Comparison of ENCODE assay signal across 1 cellular context in genomic region chr10:120850911-120851865, GRCh38.
TF ChIP-seq lines count a peak whose summit lies in the region.

WDR11 (plus strand) TSS chr10:120851362; CDS start chr10:120851421, 59 bp downstream.

TF ChIP-seq in HepG2, 621 proteins besides CTCF, POLR2A, EP300 and RAD21 (continued from another document and continues in another):
- TF ChIP-seq CHCHD3 (CRISPR knock-in tag; IDR thresholded peaks at IDR 0.05): 0 out of 2 replicates have a peak, but pooled peaks have one; percentile 86
- no peak for TF ChIP-seq KLF15 (CRISPR knock-in tag; IDR thresholded peaks at IDR 0.05; ENCODE audit: borderline replicate concordance)
- TF ChIP-seq HES4 (CRISPR knock-in tag; IDR thresholded peaks at IDR 0.05; ENCODE audit: borderline replicate concordance): no peak
- peak; percentile 82; the same call in 1 of the 2 replicates for TF ChIP-seq FIP1L1 (IDR thresholded peaks at IDR 0.05; ENCODE audit: borderline replicate concordance, insufficient read depth, low read depth, low read length)
- TF ChIP-seq ISX (CRISPR knock-in tag; conservative IDR thresholded peaks at IDR 0.05): no peak
- TF ChIP-seq, protein P1, sequence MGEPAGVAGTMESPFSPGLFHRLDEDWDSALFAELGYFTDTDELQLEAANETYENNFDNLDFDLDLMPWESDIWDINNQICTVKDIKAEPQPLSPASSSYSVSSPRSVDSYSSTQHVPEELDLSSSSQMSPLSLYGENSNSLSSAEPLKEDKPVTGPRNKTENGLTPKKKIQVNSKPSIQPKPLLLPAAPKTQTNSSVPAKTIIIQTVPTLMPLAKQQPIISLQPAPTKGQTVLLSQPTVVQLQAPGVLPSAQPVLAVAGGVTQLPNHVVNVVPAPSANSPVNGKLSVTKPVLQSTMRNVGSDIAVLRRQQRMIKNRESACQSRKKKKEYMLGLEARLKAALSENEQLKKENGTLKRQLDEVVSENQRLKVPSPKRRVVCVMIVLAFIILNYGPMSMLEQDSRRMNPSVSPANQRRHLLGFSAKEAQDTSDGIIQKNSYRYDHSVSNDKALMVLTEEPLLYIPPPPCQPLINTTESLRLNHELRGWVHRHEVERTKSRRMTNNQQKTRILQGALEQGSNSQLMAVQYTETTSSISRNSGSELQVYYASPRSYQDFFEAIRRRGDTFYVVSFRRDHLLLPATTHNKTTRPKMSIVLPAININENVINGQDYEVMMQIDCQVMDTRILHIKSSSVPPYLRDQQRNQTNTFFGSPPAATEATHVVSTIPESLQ (CRISPR knock-in tag; conservative IDR thresholded peaks at IDR 0.05): 0 out of 2 replicates have a peak, but pooled peaks have one; percentile 77
- peak; percentile 93 for TF ChIP-seq MED8 (CRISPR knock-in tag; IDR thresholded peaks at IDR 0.05; ENCODE audit: insufficient replicate concordance)
- no peak for TF ChIP-seq REXO4 (CRISPR knock-in tag; IDR thresholded peaks at IDR 0.05; ENCODE audit: borderline replicate concordance)
- peak; percentile 97 for TF ChIP-seq TARDBP (CRISPR knock-in tag; IDR thresholded peaks at IDR 0.05)
- TF ChIP-seq ZNF333 (CRISPR knock-in tag; IDR thresholded peaks at IDR 0.05; ENCODE audit: borderline replicate concordance): peak; percentile 69; the same call in 1 of the 2 replicates
- peak; percentile 94 for TF ChIP-seq ATF7-NPFF (CRISPR knock-in tag; IDR thresholded peaks at IDR 0.05; ENCODE audit: low read depth)
- no peak for TF ChIP-seq NAIF1 (CRISPR knock-in tag; IDR thresholded peaks at IDR 0.05; ENCODE audit: borderline replicate concordance)
- no peak for TF ChIP-seq IRX3 (CRISPR knock-in tag; IDR thresholded peaks at IDR 0.05; ENCODE audit: borderline replicate concordance, low read depth)
- peak; percentile 86; the same call in 1 of the 2 replicates for TF ChIP-seq CBX2 (IDR thresholded peaks at IDR 0.05; ENCODE audit: low read depth, low read length)
- peak; percentile 52; the same call in 1 of the 2 replicates for TF ChIP-seq CBX2 (CRISPR knock-in tag; IDR thresholded peaks at IDR 0.05; ENCODE audit: low read depth)
- peak; percentile 93 for TF ChIP-seq POLR2G (IDR thresholded peaks at IDR 0.05; ENCODE audit: low read depth, low read length)
- TF ChIP-seq IKZF1 (IDR thresholded peaks at IDR 0.05): no peak
- no peak for TF ChIP-seq ZNF577 (CRISPR knock-in tag; IDR thresholded peaks at IDR 0.05; ENCODE audit: borderline replicate concordance, low read depth)
- TF ChIP-seq ZMYM4 (CRISPR knock-in tag; IDR thresholded peaks at IDR 0.05): peak; percentile 99
- TF ChIP-seq, protein P2, sequence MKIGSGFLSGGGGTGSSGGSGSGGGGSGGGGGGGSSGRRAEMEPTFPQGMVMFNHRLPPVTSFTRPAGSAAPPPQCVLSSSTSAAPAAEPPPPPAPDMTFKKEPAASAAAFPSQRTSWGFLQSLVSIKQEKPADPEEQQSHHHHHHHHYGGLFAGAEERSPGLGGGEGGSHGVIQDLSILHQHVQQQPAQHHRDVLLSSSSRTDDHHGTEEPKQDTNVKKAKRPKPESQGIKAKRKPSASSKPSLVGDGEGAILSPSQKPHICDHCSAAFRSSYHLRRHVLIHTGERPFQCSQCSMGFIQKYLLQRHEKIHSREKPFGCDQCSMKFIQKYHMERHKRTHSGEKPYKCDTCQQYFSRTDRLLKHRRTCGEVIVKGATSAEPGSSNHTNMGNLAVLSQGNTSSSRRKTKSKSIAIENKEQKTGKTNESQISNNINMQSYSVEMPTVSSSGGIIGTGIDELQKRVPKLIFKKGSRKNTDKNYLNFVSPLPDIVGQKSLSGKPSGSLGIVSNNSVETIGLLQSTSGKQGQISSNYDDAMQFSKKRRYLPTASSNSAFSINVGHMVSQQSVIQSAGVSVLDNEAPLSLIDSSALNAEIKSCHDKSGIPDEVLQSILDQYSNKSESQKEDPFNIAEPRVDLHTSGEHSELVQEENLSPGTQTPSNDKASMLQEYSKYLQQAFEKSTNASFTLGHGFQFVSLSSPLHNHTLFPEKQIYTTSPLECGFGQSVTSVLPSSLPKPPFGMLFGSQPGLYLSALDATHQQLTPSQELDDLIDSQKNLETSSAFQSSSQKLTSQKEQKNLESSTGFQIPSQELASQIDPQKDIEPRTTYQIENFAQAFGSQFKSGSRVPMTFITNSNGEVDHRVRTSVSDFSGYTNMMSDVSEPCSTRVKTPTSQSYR (CRISPR knock-in tag; IDR thresholded peaks at IDR 0.05; ENCODE audit: borderline replicate concordance): peak; percentile 27; the same call in 1 of the 2 replicates
- no peak; the same call in 1 of the 2 replicates for TF ChIP-seq ZNF773 (CRISPR knock-in tag; IDR thresholded peaks at IDR 0.05; ENCODE audit: borderline replicate concordance)
- TF ChIP-seq, protein P3, sequence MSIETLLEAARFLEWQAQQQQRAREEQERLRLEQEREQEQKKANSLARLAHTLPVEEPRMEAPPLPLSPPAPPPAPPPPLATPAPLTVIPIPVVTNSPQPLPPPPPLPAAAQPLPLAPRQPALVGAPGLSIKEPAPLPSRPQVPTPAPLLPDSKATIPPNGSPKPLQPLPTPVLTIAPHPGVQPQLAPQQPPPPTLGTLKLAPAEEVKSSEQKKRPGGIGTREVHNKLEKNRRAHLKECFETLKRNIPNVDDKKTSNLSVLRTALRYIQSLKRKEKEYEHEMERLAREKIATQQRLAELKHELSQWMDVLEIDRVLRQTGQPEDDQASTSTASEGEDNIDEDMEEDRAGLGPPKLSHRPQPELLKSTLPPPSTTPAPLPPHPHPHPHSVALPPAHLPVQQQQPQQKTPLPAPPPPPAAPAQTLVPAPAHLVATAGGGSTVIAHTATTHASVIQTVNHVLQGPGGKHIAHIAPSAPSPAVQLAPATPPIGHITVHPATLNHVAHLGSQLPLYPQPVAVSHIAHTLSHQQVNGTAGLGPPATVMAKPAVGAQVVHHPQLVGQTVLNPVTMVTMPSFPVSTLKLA (IDR thresholded peaks at IDR 0.05): no peak
- TF ChIP-seq ATM (IDR thresholded peaks at IDR 0.05; ENCODE audit: borderline replicate concordance): no peak
- TF ChIP-seq CREM (IDR thresholded peaks at IDR 0.05): peak; percentile 73
- no peak for TF ChIP-seq CREM (CRISPR knock-in tag; IDR thresholded peaks at IDR 0.05)
- TF ChIP-seq NR2F2 (IDR thresholded peaks at IDR 0.05; ENCODE audit: borderline replicate concordance, low read depth): peak; percentile 48; the same call in 1 of the 2 replicates
- peak; percentile 93 for TF ChIP-seq SPEN (CRISPR knock-in tag; IDR thresholded peaks at IDR 0.05; ENCODE audit: low read depth)
- TF ChIP-seq ZBTB3 (CRISPR knock-in tag; IDR thresholded peaks at IDR 0.05; ENCODE audit: borderline replicate concordance, low read depth): 0 out of 2 replicates have a peak, but pooled peaks have one; percentile 36
- peak; percentile 55 for TF ChIP-seq CEBPG (CRISPR knock-in tag; IDR thresholded peaks at IDR 0.05)
- no peak for TF ChIP-seq FOXM1 (CRISPR knock-in tag; IDR thresholded peaks at IDR 0.05)
- TF ChIP-seq, protein P4, sequence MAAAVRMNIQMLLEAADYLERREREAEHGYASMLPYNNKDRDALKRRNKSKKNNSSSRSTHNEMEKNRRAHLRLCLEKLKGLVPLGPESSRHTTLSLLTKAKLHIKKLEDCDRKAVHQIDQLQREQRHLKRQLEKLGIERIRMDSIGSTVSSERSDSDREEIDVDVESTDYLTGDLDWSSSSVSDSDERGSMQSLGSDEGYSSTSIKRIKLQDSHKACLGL (CRISPR knock-in tag; IDR thresholded peaks at IDR 0.05): no peak
- no peak for TF ChIP-seq NFRKB (IDR thresholded peaks at IDR 0.05)
- no peak for TF ChIP-seq ZNF670 (CRISPR knock-in tag; IDR thresholded peaks at IDR 0.05; ENCODE audit: borderline replicate concordance)
- peak; percentile 94 for TF ChIP-seq ERF (CRISPR knock-in tag; IDR thresholded peaks at IDR 0.05)
- no peak for TF ChIP-seq TRIM22 (IDR thresholded peaks at IDR 0.05)
- peak; percentile 73 for TF ChIP-seq KDM4B (CRISPR knock-in tag; IDR thresholded peaks at IDR 0.05)
- TF ChIP-seq, protein P5, sequence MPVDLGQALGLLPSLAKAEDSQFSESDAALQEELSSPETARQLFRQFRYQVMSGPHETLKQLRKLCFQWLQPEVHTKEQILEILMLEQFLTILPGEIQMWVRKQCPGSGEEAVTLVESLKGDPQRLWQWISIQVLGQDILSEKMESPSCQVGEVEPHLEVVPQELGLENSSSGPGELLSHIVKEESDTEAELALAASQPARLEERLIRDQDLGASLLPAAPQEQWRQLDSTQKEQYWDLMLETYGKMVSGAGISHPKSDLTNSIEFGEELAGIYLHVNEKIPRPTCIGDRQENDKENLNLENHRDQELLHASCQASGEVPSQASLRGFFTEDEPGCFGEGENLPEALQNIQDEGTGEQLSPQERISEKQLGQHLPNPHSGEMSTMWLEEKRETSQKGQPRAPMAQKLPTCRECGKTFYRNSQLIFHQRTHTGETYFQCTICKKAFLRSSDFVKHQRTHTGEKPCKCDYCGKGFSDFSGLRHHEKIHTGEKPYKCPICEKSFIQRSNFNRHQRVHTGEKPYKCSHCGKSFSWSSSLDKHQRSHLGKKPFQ (CRISPR knock-in tag; IDR thresholded peaks at IDR 0.05; ENCODE audit: insufficient replicate concordance): peak; percentile 53
- TF ChIP-seq NFE2L2 (IDR thresholded peaks at IDR 0.05; ENCODE audit: low read length): no peak
- peak; percentile 63; the same call in 1 of the 2 replicates for TF ChIP-seq ZBTB4 (CRISPR knock-in tag; IDR thresholded peaks at IDR 0.05; ENCODE audit: borderline replicate concordance)
- TF ChIP-seq ZNF143 (CRISPR knock-in tag; IDR thresholded peaks at IDR 0.05): no peak; the same call in 1 of the 2 replicates
- TF ChIP-seq ARHGAP35 (CRISPR knock-in tag; IDR thresholded peaks at IDR 0.05; ENCODE audit: borderline replicate concordance): peak; percentile 52; the same call in 1 of the 2 replicates
- TF ChIP-seq ZFP36 (IDR thresholded peaks at IDR 0.05; ENCODE audit: borderline replicate concordance, low read depth, low read length, partially characterized antibody): no peak
- TF ChIP-seq ZFAT (CRISPR knock-in tag; conservative IDR thresholded peaks at IDR 0.05): 0 out of 2 replicates have a peak, but pooled peaks have one; percentile 31
- peak; percentile 78; the same call in 1 of the 2 replicates for TF ChIP-seq SATB2 (CRISPR knock-in tag; IDR thresholded peaks at IDR 0.05)
- TF ChIP-seq AGO1 (IDR thresholded peaks at IDR 0.05; ENCODE audit: low read depth, low read length, poor library complexity, severe bottlenecking): peak; percentile 62
- TF ChIP-seq KAT7 (CRISPR knock-in tag; IDR thresholded peaks at IDR 0.05; ENCODE audit: borderline replicate concordance): peak; percentile 50; the same call in 1 of the 2 replicates
- TF ChIP-seq ZNF7 (CRISPR knock-in tag; IDR thresholded peaks at IDR 0.05): no peak
- peak; percentile 92; the same call in 1 of the 2 replicates for TF ChIP-seq AHR (CRISPR knock-in tag; IDR thresholded peaks at IDR 0.05)
